1 cellular context compared by ENCODE assay signal in genomic region chr5:108619815-108620214, GRCh38.
TF ChIP-seq lines count a peak whose summit lies in the region.

No MANE protein-coding gene starts in this region.

TF ChIP-seq in K562, 482 proteins besides CTCF, POLR2A, EP300 and RAD21 (continued from another document):
- TF ChIP-seq MLLT1 (IDR thresholded peaks at IDR 0.05) (0 out of 4 replicates have a peak, but pooled peaks of 1 of the 2 experiments have one; percentile 31), CXXC5 (CRISPR knock-in tag; IDR thresholded peaks at IDR 0.05) (peak; percentile 37; the same call in 1 of the 2 replicates), HEY1 (CRISPR knock-in tag; IDR thresholded peaks at IDR 0.05; ENCODE audit: borderline replicate concordance) (0 out of 2 replicates have a peak, but pooled peaks have one; percentile 45), KDM1A (IDR thresholded peaks at IDR 0.05) (peak; percentile 54 to 60; a peak in 3 of 4 replicates), ESRRA (IDR thresholded peaks at IDR 0.05; ENCODE audit: borderline replicate concordance, low read depth) (peak; percentile 32; the same call in 1 of the 2 replicates), TEAD1 (CRISPR knock-in tag; IDR thresholded peaks at IDR 0.05) (peak in 1 of 2 experiments; percentile 37; a peak in 1 of 4 replicates), CBFA2T3 (IDR thresholded peaks at IDR 0.05) (peak; percentile 77), FOXK1 (CRISPR knock-in tag; IDR thresholded peaks at IDR 0.05; ENCODE audit: borderline replicate concordance) (no peak), NCOR1 (IDR thresholded peaks at IDR 0.05) (peak; percentile 56; the same call in 1 of the 2 replicates), TCF3 (CRISPR knock-in tag; IDR thresholded peaks at IDR 0.05) (peak; percentile 76), U2AF2 (optimal IDR thresholded peaks at IDR 0.05; ENCODE audit: low read depth, low read length) (no peak), CBFA2T2 (conservative IDR thresholded peaks at IDR 0.05) (peak; percentile 57; the same call in 1 of the 2 replicates), TAL1 (IDR thresholded peaks at IDR 0.05) (peak; percentile 52), GATAD2B (IDR thresholded peaks at IDR 0.05; ENCODE audit: borderline replicate concordance) (no peak), MED1 (CRISPR knock-in tag; IDR thresholded peaks at IDR 0.05; ENCODE audit: borderline replicate concordance) (no peak), HES1 (IDR thresholded peaks at IDR 0.05; ENCODE audit: low read depth) (peak; percentile 95), ARID1B (IDR thresholded peaks at IDR 0.05) (peak; percentile 45; the same call in 1 of the 2 replicates), PBX2 (CRISPR knock-in tag; IDR thresholded peaks at IDR 0.05; ENCODE audit: low read depth) (no peak), PBX2 (tag; conservative IDR thresholded peaks at IDR 0.05; ENCODE audit: low read depth) (0 out of 2 replicates have a peak, but pooled peaks have one; percentile 14), SOX6 (IDR thresholded peaks at IDR 0.05) (0 out of 2 replicates have a peak, but pooled peaks have one; percentile 20), SRF (CRISPR knock-in tag; IDR thresholded peaks at IDR 0.05) (peak in 1 of 2 experiments; percentile 75; a peak in 1 of 4 replicates), BMI1 (IDR thresholded peaks at IDR 0.05; ENCODE audit: low read length) (no peak), ZFP36 (IDR thresholded peaks at IDR 0.05; ENCODE audit: low read depth, low read length, partially characterized antibody) (no peak), BHLHE40 (IDR thresholded peaks at IDR 0.05; ENCODE audit: low read length) (peak; percentile 63; the same call in 1 of the 2 replicates), CLOCK (CRISPR knock-in tag; IDR thresholded peaks at IDR 0.05; ENCODE audit: borderline replicate concordance) (no peak), TEAD4 (IDR thresholded peaks at IDR 0.05; ENCODE audit: low read length) (peak; percentile 76), TEAD4 (CRISPR knock-in tag; IDR thresholded peaks at IDR 0.05; ENCODE audit: borderline replicate concordance) (no peak), HDAC2 (IDR thresholded peaks at IDR 0.05) (0 out of 2 replicates have a peak, but pooled peaks have one; percentile 27), KLF16 (IDR thresholded peaks at IDR 0.05) (0 out of 2 replicates have a peak, but pooled peaks have one; percentile 37), MEIS2 (IDR thresholded peaks at IDR 0.05; ENCODE audit: partially characterized antibody) (peak; percentile 39)
